In genomic region chr3:125267460-125267859, GRCh38 we compare ENCODE assay signal across 23 cellular contexts.
"Had no signal": no experiment of that assay in that cellular context is flagged by ENCODE, and none has a peak within 500 bp of the region (broad histone marks: within the 10 kb centered on the region; RNA-seq: fewer than 3 reads in every experiment).

No MANE protein-coding gene starts in this region.

- H3K9me3 ChIP-seq: MG63, SJSA1 had no signal

- H3K4me1 ChIP-seq: SJSA1 had no signal

- H3K4me3 ChIP-seq: MG63, SJSA1 had no signal

- DNase-seq: activated CD4-positive, alpha-beta T cell treated with anti-CD3 and anti-CD28 coated beads for 4 hours; activated CD8-positive, alpha-beta memory T cell treated with anti-CD3 and anti-CD28 coated beads, Interleukin-2, amount 10 ng/mL, durations not matched to agents 7 days and 5 days; activated effector memory CD4-positive, alpha-beta T cell treated with Interleukin-2 at 50 U/mL for 16 hours; activated naive CD4-positive, alpha-beta T cell; activated T-cell treated with anti-CD3 and anti-CD28 coated beads, Interleukin-2, amount 50 U/mL, for 24 hours; amygdala; MG63; MV-4-11; NCI-H1092 treated with DMSO at 0.1 percent for 48 hours; NCI-H1417 treated with DMSO at 0.1 percent for 48 hours; NCI-H2029; NCI-H2107; NCI-H226; NCI-H69; NK-92 treated with Interleukin-12 subunit alpha and Interleukin-12 subunit beta, amount 100 ng/mL, for 24 hours; OCI-M1; RPMI8226; SHP77; SW 1271 had no signal

- H3K27me3 ChIP-seq: MG63, SJSA1 had no signal

- ATAC-seq: activated CD4-positive, CD25-positive, alpha-beta regulatory T cell treated with anti-CD3 and anti-CD28 coated beads, Interleukin-2, amount 50 U/mL, for 24 hours; activated CD8-positive, alpha-beta memory T cell treated with anti-CD3 and anti-CD28 coated beads, Interleukin-2, amount 10 ng/mL, durations not matched to agents 7 days and 5 days; Panc1; SK-N-SH treated with all-trans-retinoic acid at 6 μM for 48 hours had no signal

- H3K27ac ChIP-seq: SJSA1 had no signal
